Comparison of ENCODE assay signal across 23 cellular contexts in genomic region chr21:32173106-32173755, GRCh38.
"Had no signal": no experiment of that assay in that cellular context is flagged by ENCODE, and none has a peak within 500 bp of the region (broad histone marks: within the 10 kb centered on the region; RNA-seq: fewer than 3 reads in every experiment).

No MANE protein-coding gene starts in this region.

- ATAC-seq: activated CD8-positive, alpha-beta T cell treated with anti-CD3 and anti-CD28 coated beads, Interleukin-2, amount 10 ng/mL, durations not matched to agents 7 days and 5 days; PC-3; T-cell had no signal

- DNase-seq: activated CD4-positive, alpha-beta T cell treated with anti-CD3 and anti-CD28 coated beads for 48 hours; activated CD4-positive, alpha-beta T cell treated with anti-CD3 and anti-CD28 coated beads, Interleukin-2, amount 50 U/mL, for 4 hours; activated CD8-positive, alpha-beta memory T cell treated with anti-CD3 and anti-CD28 coated beads, Interleukin-2, amount 50 U/mL, for 48 hours; activated CD8-positive, alpha-beta T cell treated with anti-CD3 and anti-CD28 coated beads, Interleukin-2, amount 10 ng/mL, durations not matched to agents 7 days and 5 days; activated naive CD4-positive, alpha-beta T cell treated with anti-CD3 and anti-CD28 coated beads, Interleukin-2, amount 50 U/mL, for 16 hours; activated naive CD8-positive, alpha-beta T cell treated with anti-CD3 and anti-CD28 coated beads, Interleukin-2, amount 10 ng/mL, durations not matched to agents 7 days and 5 days; activated T-cell treated with anti-CD3 and anti-CD28 coated beads, Interleukin-2, amount 50 U/mL, for 1 hour; adrenal gland; anterior cingulate cortex; MM.1S; NCI-H1105; NCI-H1436 treated with DMSO at 0.1 percent for 48 hours; NCI-H187; NCI-H2081; NCI-H446; NCI-H524; PC-3; SIG-M5; T-cell; T-helper 2 cell; T1000; WERI-Rb-1 had no signal

- H3K9me3 ChIP-seq: adrenal gland had no signal

- H3K4me3 ChIP-seq: adrenal gland, SK-N-MC had no signal

- H3K27me3 ChIP-seq: adrenal gland had no signal

- H3K4me1 ChIP-seq: adrenal gland had no signal

- H3K27ac ChIP-seq: adrenal gland, SK-N-MC, WERI-Rb-1 had no signal

- H3K36me3 ChIP-seq: adrenal gland, WERI-Rb-1 had no signal
